In genomic region chr22:32410459-32410858, GRCh38 we compare ENCODE assay signal across 10 cellular contexts. TPM values are rescaled to one million over a fixed set of nuclear protein-coding genes. Genes with fewer than 3 reads are reported as not detected.
A peak's percentile ranks its signal among the peaks of the same experiment; 100 is the strongest.
DNase-seq lines count a peak whose midpoint lies in the region; ATAC-seq, FAIRE-seq and TF ChIP-seq lines count a peak whose summit lies in the region.
"Had no signal": no experiment of that assay in that cellular context is flagged by ENCODE, and none has a peak within 500 bp of the region (broad histone marks: within the 10 kb centered on the region; RNA-seq: fewer than 3 reads in every experiment).

No MANE protein-coding gene starts in this region.

- H3K27me3 ChIP-seq in brain microvascular endothelial cell (replicated peaks) (no peaks in the 10 kb centered on the region), mesenchymal stem cell (ENCODE audit: control insufficient read depth in 1 of 2, insufficient read depth in 1 of 2, low read length in 2 of 2) (peaks cover 0 to 9% of the 10 kb centered on the region in 2 experiments)

- H2AFZ ChIP-seq in mesenchymal stem cell (ENCODE audit: low read depth, low read length): no peak overlapping the region

- peak overlapping the region; percentile 93 for H3K9ac ChIP-seq in mesenchymal stem cell (ENCODE audit: low read length)

- H3K4me3 ChIP-seq in A549: peak overlapping the region; percentile 74; the same call in 1 of the 3 replicates
- peak overlapping the region; percentile 95 for H3K4me3 ChIP-seq in brain microvascular endothelial cell (ENCODE audit: low read depth, low read length)
- H3K4me3 ChIP-seq in mesenchymal stem cell (ENCODE audit: insufficient read depth in 1 of 2, low read depth in 1 of 2, low read length in 2 of 2): peak overlapping the region in 1 of 2 experiments; percentile 93

- peaks cover 14% of the 10 kb centered on the region for H3K79me1 ChIP-seq in mesenchymal stem cell (replicated peaks; ENCODE audit: low read length, poor library complexity, severe bottlenecking)

- H3K18ac ChIP-seq in mesenchymal stem cell (ENCODE audit: low read depth in 1 of 2, low read length in 2 of 2): no peak overlapping the region

- H4K8ac ChIP-seq in mesenchymal stem cell (ENCODE audit: low read length): no peak overlapping the region

- no peak for TF ChIP-seq RAD21 in A549 (conservative IDR thresholded peaks at IDR 0.05 in 1 of 2, IDR thresholded peaks at IDR 0.05 in 1 of 2)

- H3K14ac ChIP-seq in mesenchymal stem cell (ENCODE audit: low read length in 2 of 2): no peak overlapping the region

- H3K23ac ChIP-seq in mesenchymal stem cell (ENCODE audit: low read length in 2 of 2): no peak overlapping the region

- H3K4ac ChIP-seq in mesenchymal stem cell (ENCODE audit: low read depth in 1 of 2, low read length in 2 of 2): no peak overlapping the region

- peaks cover 7% of the 10 kb centered on the region; the same call in 2 of the 3 replicates for H3K4me1 ChIP-seq in A549
- H3K4me1 ChIP-seq in mesenchymal stem cell (ENCODE audit: control insufficient read depth, insufficient read depth, low read depth, low read length): peaks cover 3% of the 10 kb centered on the region

- no peak overlapping the region for H2BK12ac ChIP-seq in mesenchymal stem cell (ENCODE audit: low read length in 2 of 2)

- CTCF ChIA-PET in A549 (lab: Yijun Ruan, JAX): interaction anchor here (1.2 to 3.4 kb wide), 3 partner anchors 10 to 63 kb away, joined by 3 to 12 read pairs (median 3); no protein-coding TSS in a partner anchor

- FAIRE-seq in A549 (lab: Jason Lieb, UNC): no peak

- in situ Hi-C loops in brain microvascular endothelial cell (cut with HindIII; ENCODE audit: low pct_ligation_motif_present, low sequenced_read_pairs): no loop called here

- H2BK5ac ChIP-seq in mesenchymal stem cell (ENCODE audit: low read depth, low read length, poor library complexity, severe bottlenecking): no peak overlapping the region

- no peak for TF ChIP-seq POLR2A in A549 (IDR thresholded peaks at IDR 0.05; ENCODE audit: low read length)

- no peak overlapping the region for H2BK120ac ChIP-seq in mesenchymal stem cell (ENCODE audit: low read depth, low read length)

- H3K36me3 ChIP-seq in brain microvascular endothelial cell (replicated peaks) (peaks cover 24% of the 10 kb centered on the region), mesenchymal stem cell (ENCODE audit: control insufficient read depth in 1 of 2, insufficient read depth in 2 of 2, low read depth in 1 of 2, low read length in 2 of 2) (peaks cover 11 to 35% of the 10 kb centered on the region in 2 experiments)

- DNase-seq in A549 (ENCODE audit: low read depth in 1 of 2, low spot score in 1 of 2) (no peak), HT1080 (ENCODE audit: low read depth) (peak; percentile 2), brain microvascular endothelial cell (no peak), mesenchymal stem cell (no peak), AG08396 (ENCODE audit: low spot score) (no peak), NCI-H2029 treated with DMSO at 0.1 percent for 48 hours (lab: John Stamatoyannopoulos, UW) (no peak), AG20443 (ENCODE audit: low spot score) (no peak), activated gamma-delta T cell treated with Interleukin-2 at 50 U/mL for 16 hours (no peak)
- DNase-seq: NCI-H2081 had no signal

- H4K91ac ChIP-seq in mesenchymal stem cell (ENCODE audit: low read length): no peak overlapping the region

- POLR2A ChIA-PET in A549 (lab: Yijun Ruan, JAX): no interaction called here

- ATAC-seq in A549: no peak

- no peak overlapping the region for H2BK15ac ChIP-seq in mesenchymal stem cell (ENCODE audit: low read depth, poor library complexity, severe bottlenecking)

- 96% methylated on average over 3 of the region's 4 CpGs for WGBS in A549 (ENCODE audit: missing lambda C conversion rate)
- WGBS in mesenchymal stem cell: 95% methylated on average over 2 of the region's 4 CpGs

- no peak overlapping the region for H3K27ac ChIP-seq in A549
- H3K27ac ChIP-seq in brain microvascular endothelial cell: no peak overlapping the region
- no peak overlapping the region for H3K27ac ChIP-seq in mesenchymal stem cell (ENCODE audit: low read length, poor library complexity, severe bottlenecking)

- H3K4me2 ChIP-seq in A549: peak overlapping the region; percentile 93
- peak overlapping the region; percentile 87 for H3K4me2 ChIP-seq in mesenchymal stem cell (ENCODE audit: low read length, poor library complexity, severe bottlenecking)

- no peak for TF ChIP-seq CTCF in A549 (IDR thresholded peaks at IDR 0.05)
- TF ChIP-seq CTCF in brain microvascular endothelial cell (IDR thresholded peaks at IDR 0.05; ENCODE audit: low read depth, low read length, missing control alignments): no peak

- no peak overlapping the region for H2AK5ac ChIP-seq in mesenchymal stem cell (ENCODE audit: low read length, severe bottlenecking)

- TF ChIP-seq EP300 in A549 (IDR thresholded peaks at IDR 0.05): no peak

- no peaks in the 10 kb centered on the region for H3K9me3 ChIP-seq in A549
- H3K9me3 ChIP-seq in mesenchymal stem cell (ENCODE audit: control insufficient read depth, low read length): no peaks in the 10 kb centered on the region

TF ChIP-seq in A549, 52 proteins besides CTCF, POLR2A, EP300 and RAD21 (continues in another document):
- TF ChIP-seq PBX3 (IDR thresholded peaks at IDR 0.05): no peak
- no peak for TF ChIP-seq BCL3 (IDR thresholded peaks at IDR 0.05)

RNA-seq across cellular contexts. Expression of gene RTCB, which starts 1.6 kb away (rescaled TPM):
- polyA plus RNA-seq in A549 (2011; rRNA removed) (115 and 122 TPM in 2 replicates), A549 (2017; fragmentation: RNase III; extraction: RNeasy Plus Mini Kit Qiagen cat#74134 plus additional on column Dnase treatment) (91.3 to 95.7 TPM (median 93.3 TPM) in 3 replicates)
- polyA plus RNA-seq in A549 (2012; cell fraction: cytosol; rRNA removed): 72.9 and 79.3 TPM in 2 replicates
- 45.6 and 80.8 TPM in 2 replicates for polyA plus RNA-seq in A549 (2012; cell fraction: nucleus; rRNA removed)
- polyA minus RNA-seq in A549 (2011; rRNA and poly(A)+ RNA removed): 81.0 and 82.7 TPM in 2 replicates
- total RNA-seq in HT1080 (2014; rRNA removed; shearing (Covaris generic)): 86.6 and 101 TPM in 2 replicates
- polyA plus RNA-seq in HT1080 (2015; cell fraction: cytosol; rRNA removed): 77.3 and 84.6 TPM in 2 replicates
- polyA plus RNA-seq in HT1080 (2015; cell fraction: nucleus; rRNA removed): 104 and 110 TPM in 2 replicates
- polyA plus RNA-seq in mesenchymal stem cell (2013, experiment 1 of 2): 47.5 TPM
- polyA plus RNA-seq in mesenchymal stem cell (2013, experiment 2 of 2): 47.5 TPM

RNA-seq across cellular contexts. Expression of gene RFPL3, which starts 52.8 kb away (rescaled TPM):
- polyA plus RNA-seq in A549 (2011; rRNA removed) (not detected in 2 replicates), A549 (2017; fragmentation: RNase III; extraction: RNeasy Plus Mini Kit Qiagen cat#74134 plus additional on column Dnase treatment) (not detected in 3 replicates)
- not detected in 2 replicates for polyA plus RNA-seq in A549 (2012; cell fraction: cytosol; rRNA removed)
- not detected in 2 replicates for polyA plus RNA-seq in A549 (2012; cell fraction: nucleus; rRNA removed)
- not detected in 2 replicates for polyA minus RNA-seq in A549 (2011; rRNA and poly(A)+ RNA removed)
- not detected in 2 replicates for total RNA-seq in HT1080 (2014; rRNA removed; shearing (Covaris generic))
- not detected in 2 replicates for polyA plus RNA-seq in HT1080 (2015; cell fraction: cytosol; rRNA removed)
- polyA plus RNA-seq in HT1080 (2015; cell fraction: nucleus; rRNA removed): not detected in 2 replicates
- polyA plus RNA-seq in mesenchymal stem cell (2013, experiment 1 of 2): not detected
- polyA plus RNA-seq in mesenchymal stem cell (2013, experiment 2 of 2): not detected
- total RNA-seq: liver had no signal
- polyA plus RNA-seq: liver had no signal

RNA-seq across cellular contexts. Expression of gene BPIFC, which starts 53.8 kb away (rescaled TPM):
- polyA plus RNA-seq in A549 (2011; rRNA removed): not detected in 2 replicates
- polyA plus RNA-seq in A549 (2012; cell fraction: cytosol; rRNA removed): not detected in 2 replicates
- polyA plus RNA-seq in A549 (2012; cell fraction: nucleus; rRNA removed): not detected in 2 replicates
- not detected in 3 replicates for polyA plus RNA-seq in A549 (2017; fragmentation: RNase III; extraction: RNeasy Plus Mini Kit Qiagen cat#74134 plus additional on column Dnase treatment)
- not detected in 2 replicates for polyA minus RNA-seq in A549 (2011; rRNA and poly(A)+ RNA removed)
- total RNA-seq in HT1080 (2014; rRNA removed; shearing (Covaris generic)): not detected in 2 replicates
- polyA plus RNA-seq in HT1080 (2015; cell fraction: cytosol; rRNA removed): not detected in 2 replicates
- polyA plus RNA-seq in HT1080 (2015; cell fraction: nucleus; rRNA removed): not detected in 2 replicates
- polyA plus RNA-seq in mesenchymal stem cell (2013, experiment 1 of 2): not detected
- not detected for polyA plus RNA-seq in mesenchymal stem cell (2013, experiment 2 of 2)
- total RNA-seq: liver had no signal
- polyA plus RNA-seq: liver had no signal
